ENCODE assay signal across 12 cellular contexts in genomic region chr2:70557171-70557838, GRCh38. TPM values are rescaled to one million over a fixed set of nuclear protein-coding genes. Genes with fewer than 3 reads are reported as not detected.
DNase-seq lines count a peak whose midpoint lies in the region; ATAC-seq and TF ChIP-seq lines count a peak whose summit lies in the region.
"Had no signal": no experiment of that assay in that cellular context is flagged by ENCODE, and none has a peak within 500 bp of the region (broad histone marks: within the 10 kb centered on the region; RNA-seq: fewer than 3 reads in every experiment).

No MANE protein-coding gene starts in this region.

- H3K27me3 Mint-ChIP-seq in activated CD4-positive, alpha-beta T cell treated with anti-CD3 and anti-CD28 coated beads, Interleukin-2, amount 10 ng/mL, durations not matched to agents 24 days and 14 days, result peaks cover 49% of the 10 kb centered on the region

- no peak overlapping the region for H3K9ac ChIP-seq in PC-3 (ENCODE audit: low read length)

- no peak overlapping the region for H3K4me3 Mint-ChIP-seq in activated CD4-positive, alpha-beta T cell treated with anti-CD3 and anti-CD28 coated beads, Interleukin-2, amount 10 ng/mL, durations not matched to agents 24 days and 14 days
- H3K4me3 Mint-ChIP-seq: activated T-helper 1 cell treated with anti-CD3 and anti-CD28 coated beads, Interleukin-12 subunit alpha, Interleukin-12 subunit beta, Interleukin-2, Interleukin-4 antibody, amounts not matched to agents 30 ng/mL and 10 ng/mL and 1 ng/mL, durations not matched to agents 14 hours and 24 hours and 36 hours had no signal

- no peaks in the 10 kb centered on the region for H3F3A ChIP-seq in PC-3 (ENCODE audit: low read length, unreplicated experiment)

- peaks cover 25% of the 10 kb centered on the region for H3K79me2 ChIP-seq in PC-3 (ENCODE audit: low read length)

- H2AFZ ChIP-seq in PC-3 (ENCODE audit: low read length), result peak overlapping the region; percentile 41

- CTCF ChIA-PET in PC-3 (lab: Charles Lee), result interaction anchor here (0.6 to 1.4 kb wide), 4 partner anchors 12 to 253 kb away, joined by 3 to 9 read pairs (median 4); no protein-coding TSS in a partner anchor

- H3K4me2 ChIP-seq in PC-3 (ENCODE audit: low read length), result peak overlapping the region; percentile 56

- no peaks in the 10 kb centered on the region for H3K27me3 ChIP-seq in PC-3 (ENCODE audit: low read length)
- H3K27me3 ChIP-seq in testis, result no peaks in the 10 kb centered on the region

- H3K4me3 ChIP-seq in PC-3 (ENCODE audit: low read length) (no peak overlapping the region), testis (no peak overlapping the region)
- H3K4me3 ChIP-seq: coronary artery, thoracic aorta had no signal

- H3K9me3 ChIP-seq in PC-3 (ENCODE audit: low read length) (no peaks in the 10 kb centered on the region), testis (no peaks in the 10 kb centered on the region)
- H3K9me3 ChIP-seq: thoracic aorta had no signal

- H3K9me2 ChIP-seq in PC-3 (replicated peaks; ENCODE audit: low read length), result no peaks in the 10 kb centered on the region

- H4K20me1 ChIP-seq in PC-3 (ENCODE audit: low read length), result peaks cover under 1% of the 10 kb centered on the region; the same call in 1 of the 2 replicates

- peak; percentile 27 for DNase-seq in NCI-H146 (lab: John Stamatoyannopoulos, UW)
- DNase-seq in NCI-H146 treated with DMSO at 0.1 percent for 48 hours (lab: John Stamatoyannopoulos, UW; ENCODE audit: unreplicated experiment), result no peak
- DNase-seq in PC-3, result peak; percentile 52
- DNase-seq in globus pallidus (ENCODE audit: low spot score), result peak; percentile 83
- DNase-seq in testis, result peak; percentile 50
- no peak for DNase-seq in GM10266 (ENCODE audit: extremely low spot score)
- no peak for DNase-seq in activated CD4-positive, alpha-beta T cell treated with anti-CD3 and anti-CD28 coated beads, Interleukin-2, amount 10 ng/mL, durations not matched to agents 24 days and 14 days
- DNase-seq: stimulated activated CD4-positive, alpha-beta T cell treated with anti-CD3 and anti-CD28 coated beads, Interleukin-1b, Interleukin-23, amount 100 ng/mL, for 48 hours had no signal

- peaks cover 15% of the 10 kb centered on the region for H3K4me1 Mint-ChIP-seq in activated CD4-positive, alpha-beta T cell treated with anti-CD3 and anti-CD28 coated beads, Interleukin-2, amount 10 ng/mL, durations not matched to agents 24 days and 14 days

- H3K4me1 ChIP-seq in PC-3 (ENCODE audit: insufficient read depth, low read length) (peaks cover 47% of the 10 kb centered on the region), testis (peaks cover 9% of the 10 kb centered on the region)

- ATAC-seq in PC-3, result peak; percentile 18
- no peak for ATAC-seq in HG03097 (IDR thresholded peaks at IDR 0.05; ENCODE audit: low FRiP score, unreplicated experiment)

- TF ChIP-seq POLR2A in testis (IDR thresholded peaks at IDR 0.05), result no peak

- WGBS in testis, 2 donors, result 29 to 47% methylated on average over 6 of the region's 6 CpGs

- H3K27ac ChIP-seq in PC-3 (ENCODE audit: low read length) (no peak overlapping the region), testis (no peak overlapping the region)
- H3K27ac ChIP-seq: coronary artery, thoracic aorta had no signal

- TF ChIP-seq CTCF in PC-3 (conservative IDR thresholded peaks at IDR 0.05; ENCODE audit: low read depth, low read length) (no peak), testis (IDR thresholded peaks at IDR 0.05) (no peak), GM10266 (IDR thresholded peaks at IDR 0.05; ENCODE audit: control insufficient read depth, insufficient read depth, low read depth, missing control alignments) (no peak)

- H3K36me3 Mint-ChIP-seq in activated CD4-positive, alpha-beta T cell treated with anti-CD3 and anti-CD28 coated beads, Interleukin-2, amount 10 ng/mL, durations not matched to agents 24 days and 14 days (ENCODE audit: low read depth), result no peaks in the 10 kb centered on the region

- no peaks in the 10 kb centered on the region for H3K9me3 Mint-ChIP-seq in activated CD4-positive, alpha-beta T cell treated with anti-CD3 and anti-CD28 coated beads, Interleukin-2, amount 10 ng/mL, durations not matched to agents 24 days and 14 days
- H3K9me3 Mint-ChIP-seq: activated T-helper 1 cell treated with anti-CD3 and anti-CD28 coated beads, Interleukin-12 subunit alpha, Interleukin-12 subunit beta, Interleukin-2, Interleukin-4 antibody, amounts not matched to agents 30 ng/mL and 10 ng/mL and 1 ng/mL, durations not matched to agents 14 hours and 24 hours and 36 hours had no signal

- H3K36me3 ChIP-seq in PC-3 (ENCODE audit: low read depth, low read length) (no peaks in the 10 kb centered on the region), testis (ENCODE audit: low read depth, missing control alignments) (no peaks in the 10 kb centered on the region)
- H3K36me3 ChIP-seq: thoracic aorta had no signal

- intact Hi-C loops in PC-3 (cut with micrococcal nuclease) (no loop called here), testis (cut with DNase I; ENCODE audit: low total_unique reads) (no loop called here)
- intact Hi-C loops in activated CD4-positive, alpha-beta T cell treated with anti-CD3 and anti-CD28 coated beads, Interleukin-2, amount 10 ng/mL, durations not matched to agents 24 days and 14 days (cut with micrococcal nuclease), result loop anchor here (5.0 kb wide), 1 partner anchor 60 kb away; no protein-coding TSS in a partner anchor

- POLR2A ChIA-PET in PC-3 (lab: Charles Lee; ENCODE audit: unreplicated experiment), result interaction anchor here (0.6 kb wide), 2 partner anchors 12 to 18 kb away, joined by 3 read pairs; no protein-coding TSS in a partner anchor

- no TSS peak for BruUV-seq in PC-3 (replicated peaks; lab: Mats Ljungman, UMichigan)

- no peak overlapping the region for H3K27ac Mint-ChIP-seq in activated CD4-positive, alpha-beta T cell treated with anti-CD3 and anti-CD28 coated beads, Interleukin-2, amount 10 ng/mL, durations not matched to agents 24 days and 14 days
- H3K27ac Mint-ChIP-seq: activated T-helper 1 cell treated with anti-CD3 and anti-CD28 coated beads, Interleukin-12 subunit alpha, Interleukin-12 subunit beta, Interleukin-2, Interleukin-4 antibody, amounts not matched to agents 30 ng/mL and 10 ng/mL and 1 ng/mL, durations not matched to agents 14 hours and 24 hours and 36 hours had no signal

RNA-seq across cellular contexts. Expression of gene TGFA, which starts 3.7 kb away (rescaled TPM):
- total RNA-seq in PC-3 (2014; rRNA removed) (45.0 and 54.7 TPM in 2 replicates), testis (1 to 10 TPM in 1 of 2 donors, under 1 TPM in 1; 0.62 to 1.3 TPM)
- 5.1 TPM for polyA plus RNA-seq in testis (ENCODE audit: insufficient read depth, low read depth, low replicate concordance)
- not detected in 2 replicates for total RNA-seq in activated CD4-positive, alpha-beta T cell treated with anti-CD3 and anti-CD28 coated beads, Interleukin-2, amount 10 ng/mL, durations not matched to agents 24 days and 14 days
- total RNA-seq: activated T-helper 1 cell treated with anti-CD3 and anti-CD28 coated beads, Interleukin-12 subunit alpha, Interleukin-12 subunit beta, Interleukin-2, Interleukin-4 antibody, amounts not matched to agents 30 ng/mL and 10 ng/mL and 1 ng/mL, durations not matched to agents 14 hours and 24 hours and 36 hours had no signal

Comparison
In these comparisons a context has a peak if more than half of its experiments do, and no peak if none do; other contexts are left out.
1. DNase-seq: peak in NCI-H146 (single experiment), PC-3 (single experiment), globus pallidus (single experiment) and testis (single experiment); none in NCI-H146 treated with DMSO at 0.1 percent for 48 hours (single experiment), GM10266 (single experiment) and activated CD4-positive, alpha-beta T cell treated with anti-CD3 and anti-CD28 coated beads, Interleukin-2, amount 10 ng/mL, durations not matched to agents 24 days and 14 days (single experiment).
2. RNA of gene TGFA, which starts 3.7 kb away (total RNA-seq): 45.0 to 54.7 TPM in PC-3; 0.62 to 1.3 TPM in testis and not detected in activated CD4-positive, alpha-beta T cell treated with anti-CD3 and anti-CD28 coated beads, Interleukin-2, amount 10 ng/mL, durations not matched to agents 24 days and 14 days; every median in the first group is over 10 times any median in the second.